Comparison of ENCODE assay signal across 6 cellular contexts in the genomic region with DNA sequence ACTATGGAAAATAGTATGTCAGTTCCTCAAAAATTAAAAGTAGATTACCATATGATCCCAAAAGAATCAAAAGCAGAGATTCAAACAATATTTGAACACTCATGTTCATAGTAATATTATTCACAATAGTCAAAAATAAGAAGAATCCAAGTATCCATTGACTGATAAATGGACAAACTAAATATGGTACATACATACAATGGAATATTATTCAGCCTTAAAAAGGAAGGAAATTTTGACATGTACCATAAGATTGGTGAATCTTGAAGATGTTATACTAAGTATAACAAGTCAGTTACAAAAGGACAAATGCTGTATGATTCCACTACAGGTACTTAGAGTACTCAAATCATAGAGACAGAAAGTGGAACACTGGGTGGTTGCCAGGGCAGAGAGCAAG.
"Had no signal": no experiment of that assay in that cellular context is flagged by ENCODE, and none has a peak within 500 bp of the region (broad histone marks: within the 10 kb centered on the region; RNA-seq: fewer than 3 reads in every experiment).

No MANE protein-coding gene starts in this region.

- DNase-seq: IMR-90, KBM-7 had no signal

- H3K4me3 Mint-ChIP-seq: IgD-negative memory B cell had no signal

- H3K4me3 ChIP-seq: K562 had no signal

- H3K27ac Mint-ChIP-seq: IgD-negative memory B cell had no signal

- ATAC-seq: HepG2, K562 had no signal

- H3K27ac ChIP-seq: HL-60 had no signal

- H3K4me1 Mint-ChIP-seq: IgD-negative memory B cell had no signal
